Comparison of ENCODE assay signal across 17 cellular contexts in the genomic region with DNA sequence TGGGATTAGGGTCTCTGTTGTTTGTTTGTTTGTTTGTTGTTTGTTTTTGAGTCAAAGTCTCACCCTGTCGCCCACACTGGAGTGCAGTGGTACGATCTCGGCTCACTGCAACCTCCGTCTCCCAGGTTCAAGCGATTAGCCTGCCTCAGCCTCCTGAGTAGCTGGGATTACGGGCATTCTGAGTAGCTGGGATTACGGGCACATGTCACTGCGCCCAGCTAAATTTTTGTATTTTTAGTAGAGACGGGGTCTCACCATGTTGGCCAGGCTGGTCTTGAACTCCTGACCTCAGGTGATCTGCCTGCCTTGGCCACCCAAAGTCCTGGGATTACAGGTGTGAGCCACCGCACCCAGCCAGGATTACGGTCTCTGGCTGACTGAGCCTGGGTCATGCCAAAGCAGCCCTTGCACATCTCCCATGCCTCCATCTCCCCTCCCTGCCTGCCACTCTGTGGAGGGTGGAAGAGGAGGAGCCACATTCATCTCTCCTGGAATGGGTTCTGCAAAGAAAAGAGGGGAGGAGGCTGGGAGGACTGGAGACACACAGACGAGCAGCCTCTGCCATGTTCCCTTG. TPM values are rescaled to one million over a fixed set of nuclear protein-coding genes. Genes with fewer than 3 reads are reported as not detected.
DNase-seq lines count a peak whose midpoint lies in the region; ATAC-seq and TF ChIP-seq lines count a peak whose summit lies in the region.
"Had no signal": no experiment of that assay in that cellular context is flagged by ENCODE, and none has a peak within 500 bp of the region (broad histone marks: within the 10 kb centered on the region; RNA-seq: fewer than 3 reads in every experiment).

No MANE protein-coding gene starts in this region.

- TF ChIP-seq EP300 in sigmoid colon (IDR thresholded peaks at IDR 0.05): no peak

- no peak for TF ChIP-seq POLR2A in sigmoid colon (IDR thresholded peaks at IDR 0.05)

- H3K4me1 Mint-ChIP-seq in T-helper 17 cell: peaks cover 16% of the 10 kb centered on the region

- H3K4me3 ChIP-seq in AG04450 (ENCODE audit: low read depth, low read length) (no peak overlapping the region), sigmoid colon (no peak overlapping the region)
- H3K4me3 ChIP-seq: pancreas, vagina had no signal

- peak overlapping the region; percentile 19 for H3K27ac Mint-ChIP-seq in T-helper 17 cell
- H3K27ac Mint-ChIP-seq: stimulated activated naive B cell treated with anti-CD40 and anti-IgM and Interleukin-4, amounts not matched to agents 10 μg/mL and 1 μg/mL and 100 μg/mL, for 72 hours had no signal

- 95 to 96% methylated on average over 12 of the region's 12 CpGs for WGBS in sigmoid colon, 2 donors

- peaks cover 2% of the 10 kb centered on the region for H3K36me3 Mint-ChIP-seq in T-helper 17 cell (ENCODE audit: low read depth)
- H3K36me3 Mint-ChIP-seq: stimulated activated naive B cell treated with anti-CD40 and anti-IgM and Interleukin-4, amounts not matched to agents 10 μg/mL and 1 μg/mL and 100 μg/mL, for 72 hours had no signal

- ATAC-seq in T-helper 17 cell (no peak), HG03460 (IDR thresholded peaks at IDR 0.05; ENCODE audit: unreplicated experiment) (no peak)
- ATAC-seq: stimulated activated naive B cell treated with anti-CD40 and anti-IgM and Interleukin-4, amounts not matched to agents 10 μg/mL and 1 μg/mL and 100 μg/mL, for 72 hours had no signal

- H3K36me3 ChIP-seq in sigmoid colon: peaks cover 0 to 8% (median 0%) of the 10 kb centered on the region in 4 donors
- H3K36me3 ChIP-seq: pancreas, vagina had no signal

- DNase-seq in AG04450 (ENCODE audit: low read depth, low spot score): no peak
- no peak for DNase-seq in T-helper 17 cell
- peak; percentile 48 for DNase-seq in sigmoid colon
- DNase-seq in NCI-H2107 treated with DMSO at 0.1 percent for 48 hours (lab: John Stamatoyannopoulos, UW; ENCODE audit: unreplicated experiment): no peak
- DNase-seq in NCI-H226: no peak
- DNase-seq in NCI-H2227 treated with DMSO at 0.1 percent for 48 hours (lab: John Stamatoyannopoulos, UW): no peak
- DNase-seq: activated CD4-positive, CD25-positive, alpha-beta regulatory T cell; activated effector memory CD4-positive, alpha-beta T cell treated with Interleukin-2 at 50 U/mL for 16 hours; NCI-H2081; NCI-H524; stimulated activated naive B cell treated with anti-CD40 and anti-IgM and Interleukin-4, amounts not matched to agents 10 μg/mL and 1 μg/mL and 100 μg/mL, for 72 hours had no signal

- peaks cover 0 to 14% (median 12%) of the 10 kb centered on the region in 4 donors for H3K4me1 ChIP-seq in sigmoid colon
- H3K4me1 ChIP-seq: pancreas had no signal

- H3K27me3 Mint-ChIP-seq in T-helper 17 cell: no peaks in the 10 kb centered on the region

- POLR2A ChIA-PET in AG04450 (lab: Yijun Ruan, JAX): no interaction called here

- TF ChIP-seq CTCF in AG04450 (IDR thresholded peaks at IDR 0.05; ENCODE audit: low read depth, low read length) (no peak), sigmoid colon (IDR thresholded peaks at IDR 0.05) (no peak)

- intact Hi-C loops in sigmoid colon (cut with DNase I): no loop called here

- H3K4me3 Mint-ChIP-seq in T-helper 17 cell: no peak overlapping the region
- H3K4me3 Mint-ChIP-seq: stimulated activated naive B cell treated with anti-CD40 and anti-IgM and Interleukin-4, amounts not matched to agents 10 μg/mL and 1 μg/mL and 100 μg/mL, for 72 hours had no signal

- H3K9me3 ChIP-seq in AG04450 (ENCODE audit: control insufficient read depth, insufficient read depth, low read length) (no peaks in the 10 kb centered on the region; the same call in 1 of the 2 replicates), T-helper 17 cell (ENCODE audit: control insufficient read depth, low read length, poor library complexity, severe bottlenecking) (no peaks in the 10 kb centered on the region), sigmoid colon (no peaks in the 10 kb centered on the region)
- H3K9me3 ChIP-seq: pancreas, vagina had no signal

- no peaks in the 10 kb centered on the region for H3K27me3 ChIP-seq in AG04450 (ENCODE audit: control insufficient read depth, insufficient read depth, low read length)
- H3K27me3 ChIP-seq in layer of hippocampus (ENCODE audit: control insufficient read depth, insufficient read depth, low read length): no peaks in the 10 kb centered on the region
- H3K27me3 ChIP-seq in sigmoid colon: no peaks in the 10 kb centered on the region
- H3K27me3 ChIP-seq: pancreas, vagina had no signal

- CTCF ChIA-PET in AG04450 (lab: Charles Lee): interaction anchor here (0.6 to 1.9 kb wide), 7 partner anchors 9 to 128 kb away, joined by 3 to 6 read pairs (median 4); partner anchors contain the start of gene CMTM3

- H3K27ac ChIP-seq in AG04450 (ENCODE audit: low read depth, low read length) (peak overlapping the region; percentile 39), layer of hippocampus (ENCODE audit: low read depth, low read length) (peak overlapping the region; percentile 57), sigmoid colon (peak overlapping the region; percentile 12 to 59 (median 47))
- H3K27ac ChIP-seq: pancreas, vagina had no signal

RNA-seq across cellular contexts. Expression of gene BEAN1, which starts 59.2 kb away (rescaled TPM):
- polyA plus RNA-seq in AG04450 (2011; rRNA removed): not detected in 2 replicates
- polyA minus RNA-seq in AG04450 (2011; rRNA and poly(A)+ RNA removed): not detected in 2 replicates
- total RNA-seq in T-helper 17 cell: not detected
- total RNA-seq in sigmoid colon: under 1 TPM in 1 of 4 donors, not detected in 3; 0.41 TPM
- under 1 TPM in 1 of 3 donors, not detected in 2; 0.35 TPM for polyA plus RNA-seq in sigmoid colon
- total RNA-seq: activated CD8-positive, alpha-beta memory T cell treated with anti-CD3 and anti-CD28 coated beads for 36 hours; T-helper 2 cell treated with Interferon-gamma antibody and Interleukin-4, amounts not matched to agents 100 ng/mL and 5 ng/mL, for 36 hours; vagina had no signal
